In genomic region chr14:85280074-85280473, GRCh38 we compare ENCODE assay signal across 2 cellular contexts.
TF ChIP-seq lines count a peak whose summit lies in the region.

No MANE protein-coding gene starts in this region.

TF ChIP-seq in IMR-90, 13 proteins besides CTCF, POLR2A, EP300 and RAD21:
- TF ChIP-seq BHLHE40 (IDR thresholded peaks at IDR 0.05; ENCODE audit: low read depth, low read length) (no peak), MXI1 (IDR thresholded peaks at IDR 0.05; ENCODE audit: borderline replicate concordance, low read depth, low read length) (no peak), RFX5 (IDR thresholded peaks at IDR 0.05; ENCODE audit: low read depth, low read length) (no peak), MAZ (IDR thresholded peaks at IDR 0.05; ENCODE audit: borderline replicate concordance, low read depth, low read length) (no peak), SMC3 (IDR thresholded peaks at IDR 0.05; ENCODE audit: low read depth, low read length) (no peak), CHD1 (IDR thresholded peaks at IDR 0.05; ENCODE audit: low read depth, low read length) (no peak), MAFK (IDR thresholded peaks at IDR 0.05; ENCODE audit: low read depth, low read length) (no peak), ELK1 (IDR thresholded peaks at IDR 0.05; ENCODE audit: borderline replicate concordance, low read depth, low read length) (no peak), NFE2L2 (IDR thresholded peaks at IDR 0.05; ENCODE audit: low read depth, low read length) (no peak), RCOR1 (IDR thresholded peaks at IDR 0.05; ENCODE audit: insufficient replicate concordance, low read length) (no peak), FOS (IDR thresholded peaks at IDR 0.05; ENCODE audit: low read depth, low read length) (no peak)
- TF ChIP-seq, protein P1, sequence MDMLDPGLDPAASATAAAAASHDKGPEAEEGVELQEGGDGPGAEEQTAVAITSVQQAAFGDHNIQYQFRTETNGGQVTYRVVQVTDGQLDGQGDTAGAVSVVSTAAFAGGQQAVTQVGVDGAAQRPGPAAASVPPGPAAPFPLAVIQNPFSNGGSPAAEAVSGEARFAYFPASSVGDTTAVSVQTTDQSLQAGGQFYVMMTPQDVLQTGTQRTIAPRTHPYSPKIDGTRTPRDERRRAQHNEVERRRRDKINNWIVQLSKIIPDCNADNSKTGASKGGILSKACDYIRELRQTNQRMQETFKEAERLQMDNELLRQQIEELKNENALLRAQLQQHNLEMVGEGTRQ (IDR thresholded peaks at IDR 0.05; ENCODE audit: low read depth, low read length) = no peak

TF ChIP-seq in HEK293T, 16 proteins besides CTCF, POLR2A, EP300 and RAD21:
- TF ChIP-seq L3MBTL2 (conservative IDR thresholded peaks at IDR 0.05) (no peak), ELF4 (IDR thresholded peaks at IDR 0.05) (no peak), ARNT (IDR thresholded peaks at IDR 0.05) (no peak), TARDBP (IDR thresholded peaks at IDR 0.05) (no peak), BHLHE40 (IDR thresholded peaks at IDR 0.05; ENCODE audit: borderline replicate concordance) (no peak), FOXM1 (IDR thresholded peaks at IDR 0.05; ENCODE audit: borderline replicate concordance) (no peak), SUZ12 (IDR thresholded peaks at IDR 0.05) (no peak)
